ENCODE assay signal across 8 cellular contexts in genomic region chr16:83809092-83809491, GRCh38. TPM values are rescaled to one million over a fixed set of nuclear protein-coding genes. Genes with fewer than 3 reads are reported as not detected.
DNase-seq lines count a peak whose midpoint lies in the region; ATAC-seq, FAIRE-seq and TF ChIP-seq lines count a peak whose summit lies in the region.

No MANE protein-coding gene starts in this region.

- H3K9me3 ChIP-seq in HEK293 (ENCODE audit: control insufficient read depth, insufficient read depth, low read depth, low read length) (no peaks in the 10 kb centered on the region), iPS-15b (ENCODE audit: control insufficient read depth, insufficient read depth, low read length) (no peaks in the 10 kb centered on the region), small intestine (ENCODE audit: control insufficient read depth, low read depth) (no peaks in the 10 kb centered on the region)

- H3K27ac ChIP-seq in HEK293 (ENCODE audit: extremely low read depth, low read depth, low read length): 0 out of 2 replicates have a peak overlapping the region, but pooled peaks have one; percentile 71
- peak overlapping the region in 1 of 2 donors; percentile 89 for H3K27ac ChIP-seq in small intestine (ENCODE audit: low read depth in 1 of 2, low read length in 1 of 2)

- H3K27me3 ChIP-seq in iPS-15b (ENCODE audit: control insufficient read depth, insufficient read depth, low read length) (no peaks in the 10 kb centered on the region), small intestine (ENCODE audit: control insufficient read depth in 2 of 2, insufficient read depth in 2 of 2, low read length in 2 of 2) (no peaks in the 10 kb centered on the region)

- FAIRE-seq in small intestine (lab: Jason Lieb, UNC): no peak

- CTCF ChIA-PET in HEK293 (lab: Yijun Ruan, JAX): interaction anchor here (0.7 kb wide), 1 partner anchor 275 kb away, joined by 5 read pairs; no protein-coding TSS in a partner anchor
- CTCF ChIA-PET in activated CD4-positive, alpha-beta memory T cell treated with anti-CD3 and anti-CD28 coated beads, Interleukin-2, amount 10 ng/mL, durations not matched to agents 7 days and 5 days (lab: Charles Lee): interaction anchor here (1.5 kb wide), 1 partner anchor 27 kb away, joined by 3 read pairs; no protein-coding TSS in a partner anchor

- H3K27ac Mint-ChIP-seq in activated CD4-positive, alpha-beta memory T cell treated with anti-CD3 and anti-CD28 coated beads, Interleukin-2, amount 10 ng/mL, durations not matched to agents 7 days and 5 days: peak overlapping the region; percentile 87

- TF ChIP-seq CTCF in HEK293 (tag by site-specific recombination; IDR thresholded peaks at IDR 0.05): no peak

- H3K9me3 Mint-ChIP-seq in activated CD4-positive, alpha-beta memory T cell treated with anti-CD3 and anti-CD28 coated beads, Interleukin-2, amount 10 ng/mL, durations not matched to agents 7 days and 5 days: no peaks in the 10 kb centered on the region

- H3K4me1 ChIP-seq in HEK293 (ENCODE audit: control insufficient read depth, insufficient read depth, low read length) (peaks cover 9% of the 10 kb centered on the region), iPS-15b (ENCODE audit: control insufficient read depth, insufficient read depth, low read length) (peaks cover 14% of the 10 kb centered on the region), small intestine (ENCODE audit: control insufficient read depth in 2 of 2, insufficient read depth in 1 of 2, low read depth in 1 of 2, low read length in 1 of 2) (peaks cover 2 to 5% of the 10 kb centered on the region in 2 donors)

- no peak for ATAC-seq in left lobe of liver

- POLR2A ChIA-PET in HEK293 (lab: Yijun Ruan, JAX): no interaction called here
- POLR2A ChIA-PET in activated CD4-positive, alpha-beta memory T cell treated with anti-CD3 and anti-CD28 coated beads, Interleukin-2, amount 10 ng/mL, durations not matched to agents 7 days and 5 days (lab: Charles Lee): interaction anchor here (1.4 to 2.4 kb wide), 2 partner anchors 91 to 308 kb away, joined by 3 to 7 read pairs; partner anchors contain the start of gene MBTPS1

- DNase-seq in activated CD4-positive, alpha-beta memory T cell treated with anti-CD3 and anti-CD28 coated beads, Interleukin-2, amount 10 ng/mL, durations not matched to agents 7 days and 5 days: no peak
- DNase-seq in small intestine (no peak), COR-L47 (lab: John Stamatoyannopoulos, UW) (no peak), left lobe of liver (ENCODE audit: low spot score) (no peak), RPMI8226 (no peak), EL (no peak)

- H3K36me3 ChIP-seq in HEK293 (ENCODE audit: control insufficient read depth in 2 of 2, insufficient read depth in 1 of 2, low read length in 2 of 2) (peaks cover 6 to 35% of the 10 kb centered on the region in 2 experiments), iPS-15b (ENCODE audit: control insufficient read depth, insufficient read depth, low read length) (peaks cover 4% of the 10 kb centered on the region), small intestine (ENCODE audit: control insufficient read depth in 2 of 2, insufficient read depth in 2 of 2, low read length in 2 of 2) (no peaks in the 10 kb centered on the region)

- H3K27me3 Mint-ChIP-seq in activated CD4-positive, alpha-beta memory T cell treated with anti-CD3 and anti-CD28 coated beads, Interleukin-2, amount 10 ng/mL, durations not matched to agents 7 days and 5 days: no peaks in the 10 kb centered on the region

- 80 to 92% (median 87%) methylated on average over 12 to 13 of the region's 13 CpGs for WGBS in small intestine, 3 donors

- H3K36me3 Mint-ChIP-seq in activated CD4-positive, alpha-beta memory T cell treated with anti-CD3 and anti-CD28 coated beads, Interleukin-2, amount 10 ng/mL, durations not matched to agents 7 days and 5 days (ENCODE audit: low read depth): peaks cover 41% of the 10 kb centered on the region

- peak overlapping the region; percentile 99 for H3K4me3 Mint-ChIP-seq in activated CD4-positive, alpha-beta memory T cell treated with anti-CD3 and anti-CD28 coated beads, Interleukin-2, amount 10 ng/mL, durations not matched to agents 7 days and 5 days

- H3K4me3 ChIP-seq in HEK293 (ENCODE audit: low read depth, low read length): peak overlapping the region; percentile 65
- H3K4me3 ChIP-seq in iPS-15b (ENCODE audit: low read depth, low read length): peak overlapping the region; percentile 83
- peak overlapping the region; percentile 85 to 96 for H3K4me3 ChIP-seq in small intestine (ENCODE audit: low read depth in 1 of 2, low read length in 2 of 2)

- H3K4me1 Mint-ChIP-seq in activated CD4-positive, alpha-beta memory T cell treated with anti-CD3 and anti-CD28 coated beads, Interleukin-2, amount 10 ng/mL, durations not matched to agents 7 days and 5 days: peaks cover 48% of the 10 kb centered on the region

- H3K9ac ChIP-seq in iPS-15b (ENCODE audit: low read depth, low read length): no peak overlapping the region

TF ChIP-seq in HEK293, 187 proteins besides CTCF, POLR2A, EP300 and RAD21:
- no peak for TF ChIP-seq ZNF18 (tag by site-specific recombination; IDR thresholded peaks at IDR 0.05)
- TF ChIP-seq BCL6B (tag by site-specific recombination; IDR thresholded peaks at IDR 0.05): no peak
- no peak for TF ChIP-seq PRDM4 (tag by site-specific recombination; IDR thresholded peaks at IDR 0.05)
- TF ChIP-seq ZNF677 (tag by site-specific recombination; IDR thresholded peaks at IDR 0.05): no peak
- no peak for TF ChIP-seq ZNF510 (tag by site-specific recombination; IDR thresholded peaks at IDR 0.05; ENCODE audit: insufficient replicate concordance)
- TF ChIP-seq ZBTB6 (tag by site-specific recombination; IDR thresholded peaks at IDR 0.05): no peak
- TF ChIP-seq ZNF621 (tag by site-specific recombination; IDR thresholded peaks at IDR 0.05): no peak
- TF ChIP-seq ZNF629 (tag by site-specific recombination; IDR thresholded peaks at IDR 0.05): no peak
- TF ChIP-seq ZNF221 (tag by site-specific recombination; IDR thresholded peaks at IDR 0.05; ENCODE audit: borderline replicate concordance): no peak
- no peak for TF ChIP-seq ZNF138 (tag by site-specific recombination; IDR thresholded peaks at IDR 0.05; ENCODE audit: borderline replicate concordance)

RNA-seq across cellular contexts. Expression of gene HSBP1, which starts 1.3 kb away (rescaled TPM):
- total RNA-seq in activated CD4-positive, alpha-beta memory T cell treated with anti-CD3 and anti-CD28 coated beads, Interleukin-2, amount 10 ng/mL, durations not matched to agents 7 days and 5 days: 10 to 100 TPM; 66.2 to 66.5 TPM
- 10 to 100 TPM; 30.5 to 54.0 (median 34.9) TPM for polyA plus RNA-seq in small intestine
- total RNA-seq in left lobe of liver: 31.9 TPM
